ENCODE assay signal across 8 cellular contexts in the genomic region with DNA sequence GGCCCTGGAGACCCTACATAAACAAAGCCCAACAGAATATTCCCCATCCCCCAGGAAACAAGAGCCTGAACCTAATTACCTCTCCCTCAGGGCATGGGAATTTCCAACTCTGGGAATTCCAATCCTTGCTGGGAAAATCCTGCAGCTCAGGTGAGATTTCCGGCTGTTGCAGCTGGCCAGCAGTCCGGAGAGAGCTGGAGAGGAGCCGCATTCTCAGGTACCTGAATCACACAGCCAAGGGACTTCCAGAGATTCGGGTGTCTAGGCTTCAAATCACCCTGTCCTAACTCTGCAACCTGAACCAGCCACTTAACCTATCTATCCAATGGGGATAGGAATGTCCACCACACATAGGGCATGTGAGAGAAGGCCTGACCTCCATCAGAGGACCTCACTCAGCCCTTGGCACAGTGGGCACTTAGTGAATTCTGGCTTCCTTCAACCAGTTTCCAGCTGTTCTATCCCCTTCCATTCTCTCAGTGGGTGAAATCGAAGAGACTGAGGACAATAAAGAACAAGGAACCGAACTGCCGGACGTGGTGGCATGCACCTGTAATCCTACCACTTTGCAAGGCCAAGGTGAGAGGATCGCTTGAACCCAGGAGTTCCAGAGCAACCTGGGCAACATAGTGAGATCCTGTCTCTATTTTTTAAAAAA. TPM values are rescaled to one million over a fixed set of nuclear protein-coding genes. Genes with fewer than 3 reads are reported as not detected.
DNase-seq lines count a peak whose midpoint lies in the region; ATAC-seq and TF ChIP-seq lines count a peak whose summit lies in the region.

No MANE protein-coding gene starts in this region.

- no peak for ATAC-seq in CD4-positive, alpha-beta T cell (ENCODE audit: poor library complexity)
- ATAC-seq in HG02763 (IDR thresholded peaks at IDR 0.05; ENCODE audit: unreplicated experiment) = no peak

- peak overlapping the region; percentile 88 for H3K4me3 Mint-ChIP-seq in CD4-positive, alpha-beta T cell
- H3K4me3 Mint-ChIP-seq in activated CD4-positive, alpha-beta memory T cell treated with anti-CD3 and anti-CD28 coated beads, Interleukin-2, amount 10 ng/mL, durations not matched to agents 7 days and 5 days = peak overlapping the region; percentile 91

- no peaks in the 10 kb centered on the region for H3K9me3 Mint-ChIP-seq in CD4-positive, alpha-beta T cell
- no peaks in the 10 kb centered on the region for H3K9me3 Mint-ChIP-seq in activated CD4-positive, alpha-beta memory T cell treated with anti-CD3 and anti-CD28 coated beads, Interleukin-2, amount 10 ng/mL, durations not matched to agents 7 days and 5 days

- intact Hi-C loops in CD4-positive, alpha-beta T cell (cut with DNase I, micrococcal nuclease) = no loop called here

- H3K27ac ChIP-seq in CD4-positive, alpha-beta T cell (ENCODE audit: low read depth, low read length) = peak overlapping the region; percentile 95

- peak overlapping the region; percentile 85 for H3K27ac Mint-ChIP-seq in CD4-positive, alpha-beta T cell
- H3K27ac Mint-ChIP-seq in activated CD4-positive, alpha-beta memory T cell treated with anti-CD3 and anti-CD28 coated beads, Interleukin-2, amount 10 ng/mL, durations not matched to agents 7 days and 5 days = peak overlapping the region; percentile 94

- no peak for DNase-seq in CD4-positive, alpha-beta T cell
- peak; percentile 12 for DNase-seq in GM20000 (ENCODE audit: low spot score)
- DNase-seq in activated CD4-positive, alpha-beta memory T cell treated with anti-CD3 and anti-CD28 coated beads, Interleukin-2, amount 10 ng/mL, durations not matched to agents 7 days and 5 days = peak; percentile 32
- peak; percentile 76 for DNase-seq in kidney glomerular epithelial cell (lab: John Stamatoyannopoulos, UW)
- no peak for DNase-seq in NCI-H524 treated with DMSO at 0.1 percent for 48 hours (lab: John Stamatoyannopoulos, UW)
- DNase-seq in SIG-M5 (lab: John Stamatoyannopoulos, UW) = no peak
- DNase-seq in HPDE6-E6E7 (ENCODE audit: extremely low spot score) = no peak

- CTCF ChIA-PET in CD4-positive, alpha-beta T cell (lab: Charles Lee) = interaction anchor here (1.4 to 16.9 kb wide), 4 partner anchors 9 to 30 kb away, joined by 7 to 353 read pairs (median 104); a partner anchor contains a TSS
- CTCF ChIA-PET in activated CD4-positive, alpha-beta memory T cell treated with anti-CD3 and anti-CD28 coated beads, Interleukin-2, amount 10 ng/mL, durations not matched to agents 7 days and 5 days (lab: Charles Lee) = interaction anchor here (5.2 to 18.7 kb wide), 5 partner anchors 6 to 32 kb away, joined by 28 to 640 read pairs (median 70); a partner anchor contains a TSS

- H3K27me3 ChIP-seq in CD4-positive, alpha-beta T cell (ENCODE audit: control insufficient read depth, insufficient read depth, low read length) = no peaks in the 10 kb centered on the region

- peaks cover 71% of the 10 kb centered on the region for H3K36me3 Mint-ChIP-seq in CD4-positive, alpha-beta T cell (ENCODE audit: low read depth)
- peaks cover 76% of the 10 kb centered on the region for H3K36me3 Mint-ChIP-seq in activated CD4-positive, alpha-beta memory T cell treated with anti-CD3 and anti-CD28 coated beads, Interleukin-2, amount 10 ng/mL, durations not matched to agents 7 days and 5 days (ENCODE audit: low read depth)

- no peak for TF ChIP-seq CTCF in CD4-positive, alpha-beta T cell (IDR thresholded peaks at IDR 0.05)
- no peak for TF ChIP-seq CTCF in GM20000 (IDR thresholded peaks at IDR 0.05; ENCODE audit: extremely low read depth, missing control alignments)

- no peaks in the 10 kb centered on the region for H3K9me3 ChIP-seq in CD4-positive, alpha-beta T cell (ENCODE audit: control insufficient read depth, low read length)

- H3K4me1 Mint-ChIP-seq in CD4-positive, alpha-beta T cell (ENCODE audit: low read depth) = peaks cover 84% of the 10 kb centered on the region
- H3K4me1 Mint-ChIP-seq in activated CD4-positive, alpha-beta memory T cell treated with anti-CD3 and anti-CD28 coated beads, Interleukin-2, amount 10 ng/mL, durations not matched to agents 7 days and 5 days = peaks cover 57% of the 10 kb centered on the region

- POLR2A ChIA-PET in CD4-positive, alpha-beta T cell (lab: Charles Lee) = interaction anchor here (1.6 to 34.9 kb wide), 5 partner anchors 7 to 74 kb away, joined by 5 to 1160 read pairs (median 220); a partner anchor contains a TSS
- POLR2A ChIA-PET in activated CD4-positive, alpha-beta memory T cell treated with anti-CD3 and anti-CD28 coated beads, Interleukin-2, amount 10 ng/mL, durations not matched to agents 7 days and 5 days (lab: Charles Lee) = interaction anchor here (1.4 to 36.9 kb wide), 7 partner anchors 6 to 86 kb away, joined by 3 to 1578 read pairs (median 162); a partner anchor contains a TSS

- no peaks in the 10 kb centered on the region for H3K27me3 Mint-ChIP-seq in CD4-positive, alpha-beta T cell
- H3K27me3 Mint-ChIP-seq in activated CD4-positive, alpha-beta memory T cell treated with anti-CD3 and anti-CD28 coated beads, Interleukin-2, amount 10 ng/mL, durations not matched to agents 7 days and 5 days = no peaks in the 10 kb centered on the region

RNA-seq across cellular contexts. Expression of a gene that starts 3.2 kb away (rescaled TPM):
- 10 to 100 TPM; 33.1 to 34.2 TPM for total RNA-seq in CD4-positive, alpha-beta T cell
- total RNA-seq in activated CD4-positive, alpha-beta memory T cell treated with anti-CD3 and anti-CD28 coated beads, Interleukin-2, amount 10 ng/mL, durations not matched to agents 7 days and 5 days = 100 to 1,000 TPM; 124 to 130 TPM

RNA-seq across cellular contexts. Expression of a gene that starts 3.6 kb away (rescaled TPM):
- total RNA-seq in CD4-positive, alpha-beta T cell = 100 to 1,000 TPM; 239 to 244 TPM
- total RNA-seq in activated CD4-positive, alpha-beta memory T cell treated with anti-CD3 and anti-CD28 coated beads, Interleukin-2, amount 10 ng/mL, durations not matched to agents 7 days and 5 days = 1,000 to 10,000 TPM; 1,185 to 1,194 TPM

RNA-seq across cellular contexts. Expression of a gene that starts 6.5 kb away (rescaled TPM):
- total RNA-seq in CD4-positive, alpha-beta T cell = 10 to 100 TPM; 15.4 to 16.7 TPM
- total RNA-seq in activated CD4-positive, alpha-beta memory T cell treated with anti-CD3 and anti-CD28 coated beads, Interleukin-2, amount 10 ng/mL, durations not matched to agents 7 days and 5 days = 10 to 100 TPM; 37.2 to 38.4 TPM

RNA-seq across cellular contexts. Expression of a gene that starts 7.5 kb away (rescaled TPM):
- total RNA-seq in CD4-positive, alpha-beta T cell = 10 to 100 TPM in 1 of 2 experiments, 1 to 10 TPM in 1; 8.9 to 10.3 TPM
- total RNA-seq in activated CD4-positive, alpha-beta memory T cell treated with anti-CD3 and anti-CD28 coated beads, Interleukin-2, amount 10 ng/mL, durations not matched to agents 7 days and 5 days = 10 to 100 TPM; 69.8 to 74.5 TPM

RNA-seq across cellular contexts. Expression of a gene that starts 14.2 kb away (rescaled TPM):
- 1 to 10 TPM; 2.3 to 2.6 TPM for total RNA-seq in CD4-positive, alpha-beta T cell
- 10 to 100 TPM; 76.4 to 78.3 TPM for total RNA-seq in activated CD4-positive, alpha-beta memory T cell treated with anti-CD3 and anti-CD28 coated beads, Interleukin-2, amount 10 ng/mL, durations not matched to agents 7 days and 5 days

Comparison
In these comparisons a context has a peak if more than half of its experiments do, and no peak if none do; other contexts are left out.
1. DNase-seq: peak in GM20000 (single experiment), activated CD4-positive, alpha-beta memory T cell treated with anti-CD3 and anti-CD28 coated beads, Interleukin-2, amount 10 ng/mL, durations not matched to agents 7 days and 5 days (single experiment) and kidney glomerular epithelial cell (single experiment); none in CD4-positive, alpha-beta T cell (0 of 10), NCI-H524 treated with DMSO at 0.1 percent for 48 hours (single experiment), SIG-M5 (single experiment) and HPDE6-E6E7 (single experiment).
2. RNA of a gene that starts 3.6 kb away (total RNA-seq): 1,185 to 1,194 TPM in activated CD4-positive, alpha-beta memory T cell treated with anti-CD3 and anti-CD28 coated beads, Interleukin-2, amount 10 ng/mL, durations not matched to agents 7 days and 5 days; 239 to 244 TPM in CD4-positive, alpha-beta T cell; every median in the first group is over 4 times any median in the second.